In the genomic region with DNA sequence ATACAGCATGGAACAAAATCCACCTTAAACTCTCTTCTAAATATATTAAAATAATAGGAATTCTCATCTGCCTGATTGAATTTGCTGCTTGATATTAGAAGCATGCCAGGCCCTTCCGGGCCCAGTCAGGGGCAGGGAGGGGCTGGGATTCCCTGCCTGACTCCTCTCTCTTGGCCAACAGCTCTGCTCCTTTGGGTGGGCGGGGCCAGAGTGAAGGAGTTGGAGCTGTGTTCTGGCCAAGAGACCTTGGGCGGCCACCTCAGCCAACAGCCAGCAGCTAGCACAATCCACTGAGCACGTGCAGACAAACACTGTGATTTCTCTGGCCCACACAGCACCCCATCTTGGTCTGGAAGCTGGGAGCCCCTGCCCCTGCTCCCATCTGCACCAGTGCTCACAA, we compare ENCODE assay signal across 10 cellular contexts.
DNase-seq lines count a peak whose midpoint lies in the region; ATAC-seq lines count a peak whose summit lies in the region.
"Had no signal": no experiment of that assay in that cellular context is flagged by ENCODE, and none has a peak within 500 bp of the region (broad histone marks: within the 10 kb centered on the region; RNA-seq: fewer than 3 reads in every experiment).

No MANE protein-coding gene starts in this region.

- H3K36me3 Mint-ChIP-seq in activated T-cell treated with anti-CD3 and anti-CD28 coated beads, Interleukin-2, amount 50 U/mL, for 72 hours (ENCODE audit: insufficient read depth in 2 of 2) = no peaks in the 10 kb centered on the region
- H3K36me3 Mint-ChIP-seq: CD14-positive monocyte had no signal

- peaks cover 6% of the 10 kb centered on the region for H3K4me1 Mint-ChIP-seq in activated T-cell treated with anti-CD3 and anti-CD28 coated beads, Interleukin-2, amount 50 U/mL, for 72 hours (ENCODE audit: low read depth)

- intact Hi-C loops in left cardiac atrium (cut with DNase I) (no loop called here), posterior vena cava (cut with DNase I) (no loop called here)

- H3K9me3 Mint-ChIP-seq in activated T-cell treated with anti-CD3 and anti-CD28 coated beads, Interleukin-2, amount 50 U/mL, for 72 hours = no peaks in the 10 kb centered on the region

- H3K4me3 Mint-ChIP-seq in activated T-cell treated with anti-CD3 and anti-CD28 coated beads, Interleukin-2, amount 50 U/mL, for 72 hours = no peak overlapping the region
- H3K4me3 Mint-ChIP-seq: CD14-positive monocyte had no signal

- DNase-seq in Daoy (ENCODE audit: low read depth) = peak; percentile 41
- DNase-seq in amniotic epithelial cell (ENCODE audit: low read depth) = peak; percentile 66
- peak; percentile 78 for DNase-seq in left cardiac atrium
- peak; percentile 91 for DNase-seq in posterior vena cava (ENCODE audit: low spot score)
- no peak for DNase-seq in activated T-cell treated with anti-CD3 and anti-CD28 coated beads, Interleukin-2, amount 50 U/mL, for 72 hours
- DNase-seq in nucleus accumbens (lab: John Stamatoyannopoulos, UW) = no peak
- DNase-seq: NCI-H1694 treated with DMSO at 0.1 percent for 48 hours had no signal

- no peak overlapping the region for H3K27ac Mint-ChIP-seq in activated T-cell treated with anti-CD3 and anti-CD28 coated beads, Interleukin-2, amount 50 U/mL, for 72 hours

- ATAC-seq in left cardiac atrium (peak; percentile 90 to 96), HG02763 (IDR thresholded peaks at IDR 0.05; ENCODE audit: unreplicated experiment) (no peak), HG03025 (IDR thresholded peaks at IDR 0.05; ENCODE audit: low FRiP score, unreplicated experiment) (no peak)
- no peak for ATAC-seq in activated T-cell treated with anti-CD3 and anti-CD28 coated beads, Interleukin-2, amount 50 U/mL, for 72 hours (replicated peaks in 1 of 2)

- H3K27me3 Mint-ChIP-seq in activated T-cell treated with anti-CD3 and anti-CD28 coated beads, Interleukin-2, amount 50 U/mL, for 72 hours (ENCODE audit: low read depth) = peaks cover 10% of the 10 kb centered on the region

Comparison
In these comparisons a context has a peak if more than half of its experiments do, and no peak if none do; other contexts are left out.
1. DNase-seq: peak in Daoy (single experiment), amniotic epithelial cell (single experiment), left cardiac atrium (single experiment) and posterior vena cava (single experiment); none in activated T-cell treated with anti-CD3 and anti-CD28 coated beads, Interleukin-2, amount 50 U/mL, for 72 hours (0 of 2) and nucleus accumbens (0 of 56).
2. ATAC-seq: peak in left cardiac atrium (2 of 2); none in HG02763 (single experiment), activated T-cell treated with anti-CD3 and anti-CD28 coated beads, Interleukin-2, amount 50 U/mL, for 72 hours (0 of 2) and HG03025 (single experiment).